9 cellular contexts compared by ENCODE assay signal in genomic region chr12:43501705-43502104, GRCh38. TPM values are rescaled to one million over a fixed set of nuclear protein-coding genes. Genes with fewer than 3 reads are reported as not detected.
DNase-seq lines count a peak whose midpoint lies in the region; ATAC-seq and TF ChIP-seq lines count a peak whose summit lies in the region.
"Had no signal": no experiment of that assay in that cellular context is flagged by ENCODE, and none has a peak within 500 bp of the region (broad histone marks: within the 10 kb centered on the region; RNA-seq: fewer than 3 reads in every experiment).

No MANE protein-coding gene starts in this region.

- peak; percentile 33 for TF ChIP-seq CTCF in GM13977 (IDR thresholded peaks at IDR 0.05; ENCODE audit: extremely low read depth, insufficient read depth, missing control alignments)

- no peaks in the 10 kb centered on the region for H3K9me3 ChIP-seq in NT2/D1 (ENCODE audit: insufficient read depth, low read length)
- H3K9me3 ChIP-seq: pancreas had no signal

- no peak for ATAC-seq in GM18861 (IDR thresholded peaks at IDR 0.05; ENCODE audit: unreplicated experiment)
- no peak for ATAC-seq in HG02759 (IDR thresholded peaks at IDR 0.05; ENCODE audit: unreplicated experiment)
- no peak for ATAC-seq in HG02973 (IDR thresholded peaks at IDR 0.05; ENCODE audit: unreplicated experiment)
- ATAC-seq: pancreas had no signal

- in situ Hi-C loops in GM13977 (cut with MboI; ENCODE audit: low pct_unique_long_range_greater_than_20kb, low sequenced_read_pairs, unreplicated experiment): no loop called here

- H3K27me3 ChIP-seq in NT2/D1 (ENCODE audit: insufficient read depth, insufficient read length): no peaks in the 10 kb centered on the region
- H3K27me3 ChIP-seq: pancreas had no signal

- no peaks in the 10 kb centered on the region for H3K36me3 ChIP-seq in NT2/D1 (ENCODE audit: insufficient read depth, insufficient read length, low read length)
- H3K36me3 ChIP-seq: pancreas had no signal

- H3K4me3 ChIP-seq in NT2/D1 (ENCODE audit: insufficient read length, low read depth): no peak overlapping the region
- H3K4me3 ChIP-seq: pancreas had no signal

- no peak overlapping the region for H3K9ac ChIP-seq in NT2/D1 (ENCODE audit: insufficient read length, low read depth)

- H3K4me1 ChIP-seq in NT2/D1 (ENCODE audit: insufficient read depth, insufficient read length): no peaks in the 10 kb centered on the region
- H3K4me1 ChIP-seq: pancreas had no signal

- peak; percentile 19 for DNase-seq in A172 (ENCODE audit: low spot score)
- DNase-seq in GM13977 (ENCODE audit: low spot score): peak; percentile 43
- DNase-seq in NT2/D1 (ENCODE audit: low read depth, low spot score): peak; percentile 2
- DNase-seq in fibroblast of peridontal ligament (ENCODE audit: extremely low read depth): peak; percentile 69
- no peak for DNase-seq in stimulated activated CD4-positive, alpha-beta T cell treated with anti-CD3 and anti-CD28 coated beads, Interleukin-4, amount 100 ng/mL, for 24 hours
- DNase-seq: pancreas had no signal

RNA-seq across cellular contexts. Expression of gene ADAMTS20, which starts 50.3 kb away (rescaled TPM):
- total RNA-seq in A172 (2014; rRNA removed; shearing (Covaris generic)): 0.22 TPM in 1 of 2 replicates, not detected in the other
- total RNA-seq: pancreas had no signal
